Comparison of ENCODE assay signal across 1 cellular context in the genomic region with DNA sequence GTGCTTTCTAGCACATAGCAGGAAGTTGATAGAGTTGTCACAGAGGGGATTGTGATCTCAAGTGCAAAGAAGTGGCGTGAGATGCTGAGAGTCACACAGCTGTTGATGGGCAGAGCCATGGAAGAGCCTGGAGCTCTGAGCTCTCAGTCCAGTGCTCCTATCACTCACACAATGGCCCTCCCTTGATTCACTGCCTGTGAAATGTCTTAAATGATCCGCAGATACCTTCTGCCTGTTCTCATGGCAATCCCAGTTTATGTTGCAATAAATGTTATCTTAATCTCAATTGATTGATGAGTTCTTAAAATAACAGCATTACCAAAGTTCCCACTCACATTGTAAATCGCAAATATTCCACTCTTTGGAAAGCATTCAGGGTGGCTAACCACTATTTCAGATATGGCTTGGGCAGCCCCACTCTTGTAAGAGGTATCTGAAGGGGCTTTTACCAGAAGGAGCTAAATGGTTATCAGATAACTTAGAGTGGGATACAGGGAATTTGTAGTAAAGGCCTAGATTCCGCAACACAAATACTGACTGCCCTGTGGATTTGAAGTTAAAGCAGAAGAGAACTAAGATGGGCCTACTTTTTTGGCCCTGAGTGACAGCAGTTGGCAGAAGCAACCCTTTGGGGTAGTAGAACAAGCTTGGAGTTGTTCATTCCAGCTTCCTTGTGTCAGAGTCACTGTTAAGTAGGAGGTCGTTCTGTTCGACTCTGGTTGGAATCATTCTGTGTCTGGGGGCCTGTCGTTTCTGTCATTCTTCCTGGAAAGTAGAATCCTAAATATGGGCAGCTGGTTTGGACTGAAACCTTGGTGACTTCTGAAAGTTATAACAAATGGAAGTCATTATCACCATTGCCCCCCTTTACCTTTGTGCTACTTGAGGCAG.
TF ChIP-seq lines count a peak whose summit lies in the region.

No MANE protein-coding gene starts in this region.

TF ChIP-seq in GM23338, 12 proteins besides CTCF, POLR2A, EP300 and RAD21 (continued from another document):
- TF ChIP-seq, protein P1, sequence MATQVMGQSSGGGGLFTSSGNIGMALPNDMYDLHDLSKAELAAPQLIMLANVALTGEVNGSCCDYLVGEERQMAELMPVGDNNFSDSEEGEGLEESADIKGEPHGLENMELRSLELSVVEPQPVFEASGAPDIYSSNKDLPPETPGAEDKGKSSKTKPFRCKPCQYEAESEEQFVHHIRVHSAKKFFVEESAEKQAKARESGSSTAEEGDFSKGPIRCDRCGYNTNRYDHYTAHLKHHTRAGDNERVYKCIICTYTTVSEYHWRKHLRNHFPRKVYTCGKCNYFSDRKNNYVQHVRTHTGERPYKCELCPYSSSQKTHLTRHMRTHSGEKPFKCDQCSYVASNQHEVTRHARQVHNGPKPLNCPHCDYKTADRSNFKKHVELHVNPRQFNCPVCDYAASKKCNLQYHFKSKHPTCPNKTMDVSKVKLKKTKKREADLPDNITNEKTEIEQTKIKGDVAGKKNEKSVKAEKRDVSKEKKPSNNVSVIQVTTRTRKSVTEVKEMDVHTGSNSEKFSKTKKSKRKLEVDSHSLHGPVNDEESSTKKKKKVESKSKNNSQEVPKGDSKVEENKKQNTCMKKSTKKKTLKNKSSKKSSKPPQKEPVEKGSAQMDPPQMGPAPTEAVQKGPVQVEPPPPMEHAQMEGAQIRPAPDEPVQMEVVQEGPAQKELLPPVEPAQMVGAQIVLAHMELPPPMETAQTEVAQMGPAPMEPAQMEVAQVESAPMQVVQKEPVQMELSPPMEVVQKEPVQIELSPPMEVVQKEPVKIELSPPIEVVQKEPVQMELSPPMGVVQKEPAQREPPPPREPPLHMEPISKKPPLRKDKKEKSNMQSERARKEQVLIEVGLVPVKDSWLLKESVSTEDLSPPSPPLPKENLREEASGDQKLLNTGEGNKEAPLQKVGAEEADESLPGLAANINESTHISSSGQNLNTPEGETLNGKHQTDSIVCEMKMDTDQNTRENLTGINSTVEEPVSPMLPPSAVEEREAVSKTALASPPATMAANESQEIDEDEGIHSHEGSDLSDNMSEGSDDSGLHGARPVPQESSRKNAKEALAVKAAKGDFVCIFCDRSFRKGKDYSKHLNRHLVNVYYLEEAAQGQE (IDR thresholded peaks at IDR 0.05; ENCODE audit: unreplicated experiment), result no peak
- TF ChIP-seq, protein P2, sequence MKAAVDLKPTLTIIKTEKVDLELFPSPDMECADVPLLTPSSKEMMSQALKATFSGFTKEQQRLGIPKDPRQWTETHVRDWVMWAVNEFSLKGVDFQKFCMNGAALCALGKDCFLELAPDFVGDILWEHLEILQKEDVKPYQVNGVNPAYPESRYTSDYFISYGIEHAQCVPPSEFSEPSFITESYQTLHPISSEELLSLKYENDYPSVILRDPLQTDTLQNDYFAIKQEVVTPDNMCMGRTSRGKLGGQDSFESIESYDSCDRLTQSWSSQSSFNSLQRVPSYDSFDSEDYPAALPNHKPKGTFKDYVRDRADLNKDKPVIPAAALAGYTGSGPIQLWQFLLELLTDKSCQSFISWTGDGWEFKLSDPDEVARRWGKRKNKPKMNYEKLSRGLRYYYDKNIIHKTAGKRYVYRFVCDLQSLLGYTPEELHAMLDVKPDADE (IDR thresholded peaks at IDR 0.05), result no peak
- TF ChIP-seq, protein P3, sequence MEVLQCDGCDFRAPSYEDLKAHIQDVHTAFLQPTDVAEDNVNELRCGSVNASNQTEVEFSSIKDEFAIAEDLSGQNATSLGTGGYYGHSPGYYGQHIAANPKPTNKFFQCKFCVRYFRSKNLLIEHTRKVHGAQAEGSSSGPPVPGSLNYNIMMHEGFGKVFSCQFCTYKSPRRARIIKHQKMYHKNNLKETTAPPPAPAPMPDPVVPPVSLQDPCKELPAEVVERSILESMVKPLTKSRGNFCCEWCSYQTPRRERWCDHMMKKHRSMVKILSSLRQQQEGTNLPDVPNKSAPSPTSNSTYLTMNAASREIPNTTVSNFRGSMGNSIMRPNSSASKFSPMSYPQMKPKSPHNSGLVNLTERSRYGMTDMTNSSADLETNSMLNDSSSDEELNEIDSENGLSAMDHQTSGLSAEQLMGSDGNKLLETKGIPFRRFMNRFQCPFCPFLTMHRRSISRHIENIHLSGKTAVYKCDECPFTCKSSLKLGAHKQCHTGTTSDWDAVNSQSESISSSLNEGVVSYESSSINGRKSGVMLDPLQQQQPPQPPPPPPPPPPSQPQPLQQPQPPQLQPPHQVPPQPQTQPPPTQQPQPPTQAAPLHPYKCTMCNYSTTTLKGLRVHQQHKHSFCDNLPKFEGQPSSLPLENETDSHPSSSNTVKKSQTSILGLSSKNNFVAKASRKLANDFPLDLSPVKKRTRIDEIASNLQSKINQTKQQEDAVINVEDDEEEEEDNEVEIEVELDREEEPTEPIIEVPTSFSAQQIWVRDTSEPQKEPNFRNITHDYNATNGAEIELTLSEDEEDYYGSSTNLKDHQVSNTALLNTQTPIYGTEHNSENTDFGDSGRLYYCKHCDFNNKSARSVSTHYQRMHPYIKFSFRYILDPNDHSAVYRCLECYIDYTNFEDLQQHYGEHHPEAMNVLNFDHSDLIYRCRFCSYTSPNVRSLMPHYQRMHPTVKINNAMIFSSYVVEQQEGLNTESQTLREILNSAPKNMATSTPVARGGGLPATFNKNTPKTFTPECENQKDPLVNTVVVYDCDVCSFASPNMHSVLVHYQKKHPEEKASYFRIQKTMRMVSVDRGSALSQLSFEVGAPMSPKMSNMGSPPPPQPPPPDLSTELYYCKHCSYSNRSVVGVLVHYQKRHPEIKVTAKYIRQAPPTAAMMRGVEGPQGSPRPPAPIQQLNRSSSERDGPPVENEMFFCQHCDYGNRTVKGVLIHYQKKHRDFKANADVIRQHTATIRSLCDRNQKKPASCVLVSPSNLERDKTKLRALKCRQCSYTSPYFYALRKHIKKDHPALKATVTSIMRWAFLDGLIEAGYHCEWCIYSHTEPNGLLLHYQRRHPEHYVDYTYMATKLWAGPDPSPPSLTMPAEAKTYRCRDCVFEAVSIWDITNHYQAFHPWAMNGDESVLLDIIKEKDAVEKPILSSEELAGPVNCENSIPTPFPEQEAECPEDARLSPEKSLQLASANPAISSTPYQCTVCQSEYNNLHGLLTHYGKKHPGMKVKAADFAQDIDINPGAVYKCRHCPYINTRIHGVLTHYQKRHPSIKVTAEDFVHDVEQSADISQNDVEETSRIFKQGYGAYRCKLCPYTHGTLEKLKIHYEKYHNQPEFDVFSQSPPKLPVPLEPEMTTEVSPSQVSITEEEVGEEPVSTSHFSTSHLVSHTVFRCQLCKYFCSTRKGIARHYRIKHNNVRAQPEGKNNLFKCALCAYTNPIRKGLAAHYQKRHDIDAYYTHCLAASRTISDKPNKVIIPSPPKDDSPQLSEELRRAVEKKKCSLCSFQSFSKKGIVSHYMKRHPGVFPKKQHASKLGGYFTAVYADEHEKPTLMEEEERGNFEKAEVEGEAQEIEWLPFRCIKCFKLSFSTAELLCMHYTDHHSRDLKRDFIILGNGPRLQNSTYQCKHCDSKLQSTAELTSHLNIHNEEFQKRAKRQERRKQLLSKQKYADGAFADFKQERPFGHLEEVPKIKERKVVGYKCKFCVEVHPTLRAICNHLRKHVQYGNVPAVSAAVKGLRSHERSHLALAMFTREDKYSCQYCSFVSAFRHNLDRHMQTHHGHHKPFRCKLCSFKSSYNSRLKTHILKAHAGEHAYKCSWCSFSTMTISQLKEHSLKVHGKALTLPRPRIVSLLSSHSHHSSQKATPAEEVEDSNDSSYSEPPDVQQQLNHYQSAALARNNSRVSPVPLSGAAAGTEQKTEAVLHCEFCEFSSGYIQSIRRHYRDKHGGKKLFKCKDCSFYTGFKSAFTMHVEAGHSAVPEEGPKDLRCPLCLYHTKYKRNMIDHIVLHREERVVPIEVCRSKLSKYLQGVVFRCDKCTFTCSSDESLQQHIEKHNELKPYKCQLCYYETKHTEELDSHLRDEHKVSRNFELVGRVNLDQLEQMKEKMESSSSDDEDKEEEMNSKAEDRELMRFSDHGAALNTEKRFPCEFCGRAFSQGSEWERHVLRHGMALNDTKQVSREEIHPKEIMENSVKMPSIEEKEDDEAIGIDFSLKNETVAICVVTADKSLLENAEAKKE (CRISPR knock-in tag; IDR thresholded peaks at IDR 0.05), result no peak
- TF ChIP-seq JUNB (IDR thresholded peaks at IDR 0.05; ENCODE audit: unreplicated experiment) (no peak), STAT1 (IDR thresholded peaks at IDR 0.05; ENCODE audit: unreplicated experiment) (no peak)
